In the genomic region with DNA sequence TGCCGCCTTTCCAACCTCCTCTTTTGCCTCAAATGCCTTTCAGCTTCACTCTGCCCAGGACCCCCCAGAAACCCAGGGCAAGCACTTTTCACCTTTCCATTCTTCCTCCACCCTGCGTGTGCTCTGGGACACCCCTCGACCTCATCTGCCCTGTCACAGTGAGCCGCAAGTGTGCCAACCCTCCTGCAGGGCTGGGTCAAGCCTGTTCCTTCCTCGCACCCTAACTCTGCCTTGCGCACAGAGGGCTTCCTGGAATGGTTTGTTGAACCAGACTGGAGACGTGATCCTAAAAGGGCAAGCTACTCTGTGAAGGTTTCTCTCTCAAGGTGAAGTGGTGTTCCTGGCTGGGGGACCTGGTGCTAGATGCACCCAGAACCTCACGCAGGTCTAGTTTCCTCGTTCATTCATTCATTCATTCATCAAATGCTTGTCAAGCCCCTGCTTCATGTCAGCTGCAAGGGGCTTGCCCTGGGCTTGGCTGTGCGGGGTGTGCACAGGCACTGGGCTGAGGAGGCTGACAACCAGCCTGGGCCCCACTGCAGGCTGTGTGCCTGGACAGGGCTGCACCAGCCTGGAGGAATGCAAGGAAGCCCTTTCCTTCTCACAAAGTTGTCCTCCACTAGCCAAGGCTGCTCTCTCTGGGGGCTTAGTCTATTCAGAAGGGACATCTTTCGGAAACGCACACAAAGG, we compare ENCODE assay signal across 16 cellular contexts.
DNase-seq lines count a peak whose midpoint lies in the region; ATAC-seq and TF ChIP-seq lines count a peak whose summit lies in the region.
"Had no signal": no experiment of that assay in that cellular context is flagged by ENCODE, and none has a peak within 500 bp of the region (broad histone marks: within the 10 kb centered on the region; RNA-seq: fewer than 3 reads in every experiment).

No MANE protein-coding gene starts in this region.

- no peak overlapping the region for H2AFZ ChIP-seq in hepatocyte
- H2AFZ ChIP-seq: GM23338 had no signal

- H3K4me3 ChIP-seq in heart left ventricle (no peak overlapping the region), mesendoderm (ENCODE audit: low read length) (no peak overlapping the region), gastrocnemius medialis (no peak overlapping the region), hepatocyte (no peak overlapping the region)
- H3K4me3 ChIP-seq: GM23338 had no signal

- no peaks in the 10 kb centered on the region for H3K79me1 ChIP-seq in mesendoderm (ENCODE audit: low read length)

- peak overlapping the region in 3 of 5 experiments; percentile 14 to 28 (median 21) for H3K27ac Mint-ChIP-seq in brain
- H3K27ac Mint-ChIP-seq in T-cell, result no peak overlapping the region
- H3K27ac Mint-ChIP-seq: B cell; CD4-positive, alpha-beta T cell; GM23338 had no signal

- POLR2A ChIA-PET in T-cell (lab: Charles Lee), result no interaction called here

- no peak overlapping the region for H3K9ac ChIP-seq in mesendoderm (ENCODE audit: low read length)

- no peaks in the 10 kb centered on the region for H3K27me3 Mint-ChIP-seq in brain
- no peaks in the 10 kb centered on the region for H3K27me3 Mint-ChIP-seq in T-cell
- H3K27me3 Mint-ChIP-seq: B cell; CD4-positive, alpha-beta T cell had no signal

- no peaks in the 10 kb centered on the region for H3K27me3 ChIP-seq in heart left ventricle
- H3K27me3 ChIP-seq in mesendoderm (ENCODE audit: insufficient read depth, low read length, poor library complexity), result no peaks in the 10 kb centered on the region
- H3K27me3 ChIP-seq in gastrocnemius medialis, result no peaks in the 10 kb centered on the region
- no peaks in the 10 kb centered on the region for H3K27me3 ChIP-seq in hepatocyte

- peak overlapping the region; percentile 60 for H3K23ac ChIP-seq in mesendoderm (ENCODE audit: low read length)

- peaks cover 0 to 21% (median 7%) of the 10 kb centered on the region in 9 donors for H3K36me3 ChIP-seq in heart left ventricle
- H3K36me3 ChIP-seq in mesendoderm (ENCODE audit: control insufficient read depth, insufficient read depth, low read length), result no peaks in the 10 kb centered on the region
- no peaks in the 10 kb centered on the region for H3K36me3 ChIP-seq in gastrocnemius medialis
- no peaks in the 10 kb centered on the region for H3K36me3 ChIP-seq in hepatocyte (replicated peaks; ENCODE audit: insufficient read depth, low read depth)

- peaks cover 0 to 21% (median 5%) of the 10 kb centered on the region in 12 donors for H3K4me1 ChIP-seq in heart left ventricle
- H3K4me1 ChIP-seq in mesendoderm (ENCODE audit: control insufficient read depth, low read depth, low read length), result no peaks in the 10 kb centered on the region
- peaks cover 33 to 43% of the 10 kb centered on the region in 2 donors for H3K4me1 ChIP-seq in gastrocnemius medialis
- H3K4me1 ChIP-seq in hepatocyte (ENCODE audit: insufficient read depth), result no peaks in the 10 kb centered on the region

- intact Hi-C loops in heart left ventricle (cut with DNase I), result no loop called here
- intact Hi-C loops in left cardiac atrium (cut with DNase I), result no loop called here
- intact Hi-C loops in gastrocnemius medialis (cut with DNase I; ENCODE audit: low total_unique reads), result loop anchor here (10.0 kb wide), 1 partner anchor 581 kb away; no protein-coding TSS in a partner anchor

- H3K4ac ChIP-seq in mesendoderm (ENCODE audit: low read depth, low read length), result no peak overlapping the region

- H3K9me3 Mint-ChIP-seq in brain, result no peaks in the 10 kb centered on the region
- H3K9me3 Mint-ChIP-seq in T-cell, result no peaks in the 10 kb centered on the region
- H3K9me3 Mint-ChIP-seq: CD4-positive, alpha-beta T cell; GM23338; H9 had no signal

- H3K4me1 Mint-ChIP-seq in brain (peaks cover 14% of the 10 kb centered on the region), T-cell (no peaks in the 10 kb centered on the region)
- H3K4me1 Mint-ChIP-seq: B cell had no signal

- H4K8ac ChIP-seq in mesendoderm (ENCODE audit: low read depth, low read length), result no peak overlapping the region

- no peaks in the 10 kb centered on the region for H3K9me2 ChIP-seq in hepatocyte (replicated peaks; ENCODE audit: insufficient read depth)

- DNase-seq in heart left ventricle, result no peak
- no peak for DNase-seq in left cardiac atrium
- DNase-seq in mesendoderm, result no peak
- no peak for DNase-seq in gastrocnemius medialis
- no peak for DNase-seq in hepatocyte (ENCODE audit: low spot score)
- DNase-seq in T-cell, result no peak
- DNase-seq: C1 segment of cervical spinal cord; Calu3; CD4-positive, alpha-beta T cell; DMS 273 treated with DMSO at 0.1 percent for 48 hours; DMS79 treated with DMSO at 0.1 percent for 48 hours; EL; H9 had no signal

- H2BK120ac ChIP-seq in mesendoderm (ENCODE audit: low read depth, low read length), result no peak overlapping the region

- no peak for TF ChIP-seq POLR2A in heart left ventricle (IDR thresholded peaks at IDR 0.05)
- TF ChIP-seq POLR2A in gastrocnemius medialis (IDR thresholded peaks at IDR 0.05), result no peak

- H3K4me3 Mint-ChIP-seq in brain (no peak overlapping the region), T-cell (no peak overlapping the region)
- H3K4me3 Mint-ChIP-seq: B cell; CD4-positive, alpha-beta T cell; GM23338; H9 had no signal

- H3K36me3 Mint-ChIP-seq in brain (peaks cover 32% of the 10 kb centered on the region), T-cell (no peaks in the 10 kb centered on the region)

- no peak overlapping the region for H3K18ac ChIP-seq in mesendoderm (ENCODE audit: low read length)

- CTCF ChIA-PET in T-cell (lab: Charles Lee), result no interaction called here

- no peak overlapping the region for H3K56ac ChIP-seq in mesendoderm (ENCODE audit: low read length)

- ATAC-seq in heart left ventricle, result peak in 2 of 4 donors; percentile 12 to 24
- ATAC-seq in left cardiac atrium, result no peak
- no peak for ATAC-seq in gastrocnemius medialis
- no peak for ATAC-seq in T-cell (replicated peaks in 1 of 4)

- TF ChIP-seq CTCF in heart left ventricle (IDR thresholded peaks at IDR 0.05), result no peak
- TF ChIP-seq CTCF in brain (conservative IDR thresholded peaks at IDR 0.05), result no peak
- no peak for TF ChIP-seq CTCF in gastrocnemius medialis (IDR thresholded peaks at IDR 0.05 in 4 of 5, conservative IDR thresholded peaks at IDR 0.05 in 1 of 5)
- no peak for TF ChIP-seq CTCF in hepatocyte (IDR thresholded peaks at IDR 0.05; ENCODE audit: poor library complexity)

- H3K4me2 ChIP-seq in mesendoderm (ENCODE audit: low read length), result no peak overlapping the region
- no peak overlapping the region for H3K4me2 ChIP-seq in hepatocyte
- H3K4me2 ChIP-seq: GM23338 had no signal

- H2BK15ac ChIP-seq in mesendoderm (replicated peaks; ENCODE audit: low read depth), result no peak overlapping the region

- H3K79me2 ChIP-seq in mesendoderm (ENCODE audit: control insufficient read depth, insufficient read depth, low read length) (no peaks in the 10 kb centered on the region), hepatocyte (no peaks in the 10 kb centered on the region)

- no peak overlapping the region for H4K5ac ChIP-seq in mesendoderm (ENCODE audit: low read length)

- H3K27ac ChIP-seq in heart left ventricle, result peak overlapping the region in 7 of 12 donors; percentile 30 to 71 (median 62)
- H3K27ac ChIP-seq in mesendoderm (ENCODE audit: low read depth, low read length), result no peak overlapping the region
- peak overlapping the region; percentile 28 to 54 (median 48) for H3K27ac ChIP-seq in gastrocnemius medialis
- no peak overlapping the region for H3K27ac ChIP-seq in hepatocyte

- in situ Hi-C loops in gastrocnemius medialis (cut with MboI; ENCODE audit: low sequenced_read_pairs in 4 of 4), result no loop called here

- H2BK5ac ChIP-seq in mesendoderm (ENCODE audit: low read length), result no peak overlapping the region

- 91 to 95% (median 92%) methylated on average over 12 of the region's 12 CpGs for WGBS in heart left ventricle, 4 donors
- WGBS in mesendoderm (ENCODE audit: extremely low coverage, insufficient coverage, low lambda C conversion rate), result no CpG with 5 or more reads among the region's 12 CpGs
- WGBS in hepatocyte (ENCODE audit: low lambda C conversion rate, missing lambda C conversion rate), result 96% methylated on average over 12 of the region's 12 CpGs

- no peaks in the 10 kb centered on the region for H3K9me3 ChIP-seq in heart left ventricle
- H3K9me3 ChIP-seq in gastrocnemius medialis, result no peaks in the 10 kb centered on the region
- H3K9me3 ChIP-seq in hepatocyte (ENCODE audit: low read depth), result no peaks in the 10 kb centered on the region

- H2AK5ac ChIP-seq in mesendoderm (ENCODE audit: low read length), result no peak overlapping the region

- H4K20me1 ChIP-seq in hepatocyte (ENCODE audit: insufficient read depth, poor library complexity, severe bottlenecking), result no peaks in the 10 kb centered on the region

Comparison
In these comparisons a context has a peak if more than half of its experiments do, and no peak if none do; other contexts are left out.
1. H3K27ac ChIP-seq: peak in heart left ventricle (7 of 12) and gastrocnemius medialis (4 of 4); none in mesendoderm (single experiment) and hepatocyte (single experiment).
2. H3K27ac Mint-ChIP-seq: peak in brain (3 of 5); none in T-cell (0 of 2).